9 cellular contexts compared by ENCODE assay signal in genomic region chr16:50876263-50876662, GRCh38.
"Had no signal": no experiment of that assay in that cellular context is flagged by ENCODE, and none has a peak within 500 bp of the region (broad histone marks: within the 10 kb centered on the region; RNA-seq: fewer than 3 reads in every experiment).

No MANE protein-coding gene starts in this region.

- H3K4me1 Mint-ChIP-seq: IgD-negative memory B cell had no signal

- DNase-seq: GM23248, GOT3, H7, KBM-7 had no signal

- H3K4me3 ChIP-seq: GM23248, HAP-1 had no signal

- H3K9me3 ChIP-seq: HAP-1 had no signal

- H3K4me3 Mint-ChIP-seq: IgD-negative memory B cell had no signal

- H3K36me3 ChIP-seq: HAP-1 had no signal

- H3K36me3 Mint-ChIP-seq: IgD-negative memory B cell had no signal

- H3K27ac Mint-ChIP-seq: IgD-negative memory B cell had no signal

- H3K27ac ChIP-seq: GM23248, HL-60 had no signal

- ATAC-seq: HCT116, HepG2 had no signal

- H3K4me1 ChIP-seq: HAP-1 had no signal
